10 cellular contexts compared by ENCODE assay signal in the genomic region with DNA sequence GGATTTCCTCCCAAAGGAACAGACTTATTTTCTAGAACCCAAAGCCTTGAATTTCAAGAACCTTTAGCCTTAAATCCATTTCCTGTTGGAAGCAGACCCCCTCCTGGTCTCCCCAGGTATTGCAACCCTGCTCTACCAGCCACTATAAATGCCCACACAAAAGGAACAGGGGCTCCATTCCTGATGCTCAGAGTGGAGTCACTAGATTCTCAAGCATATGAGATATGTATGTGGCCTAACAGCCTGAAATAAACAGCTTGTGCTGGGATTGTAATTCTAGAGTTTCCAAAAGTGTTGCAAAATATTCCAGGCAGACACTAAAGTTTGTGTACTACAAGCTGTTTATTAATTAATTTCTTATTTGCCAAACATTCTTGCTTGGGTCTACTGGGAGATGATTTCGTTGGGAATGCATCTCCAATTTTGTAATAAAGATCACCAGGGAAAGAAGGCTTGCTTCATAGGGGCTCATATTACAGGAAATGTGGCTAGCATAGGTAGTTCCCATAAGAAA. TPM values are rescaled to one million over a fixed set of nuclear protein-coding genes. Genes with fewer than 3 reads are reported as not detected.
DNase-seq lines count a peak whose midpoint lies in the region; ATAC-seq and TF ChIP-seq lines count a peak whose summit lies in the region.
"Had no signal": no experiment of that assay in that cellular context is flagged by ENCODE, and none has a peak within 500 bp of the region (broad histone marks: within the 10 kb centered on the region; RNA-seq: fewer than 3 reads in every experiment).

No MANE protein-coding gene starts in this region.

- WGBS in right cardiac atrium, result 52% methylated on average over 1 of the region's 1 CpG
- 70 to 83% methylated on average over 1 of the region's 1 CpG for WGBS in testis, 2 donors

- H3K4me1 Mint-ChIP-seq in GM23338, result peaks cover 25% of the 10 kb centered on the region
- H3K4me1 Mint-ChIP-seq in CD4-positive, alpha-beta memory T cell, result no peaks in the 10 kb centered on the region
- H3K4me1 Mint-ChIP-seq: activated CD4-positive, alpha-beta T cell treated with anti-CD3 and anti-CD28 coated beads, Interleukin-2, amount 10 ng/mL, durations not matched to agents 24 days and 14 days had no signal

- no peaks in the 10 kb centered on the region for H3K9me2 ChIP-seq in GM23338 (ENCODE audit: insufficient read depth)

- CTCF ChIA-PET in CD4-positive, alpha-beta memory T cell (lab: Charles Lee; ENCODE audit: partially characterized antibody), result no interaction called here

- H3K27me3 ChIP-seq in GM23338 (ENCODE audit: insufficient read depth), result no peaks in the 10 kb centered on the region
- H3K27me3 ChIP-seq in right cardiac atrium (ENCODE audit: control insufficient read depth, insufficient read depth), result no peaks in the 10 kb centered on the region
- H3K27me3 ChIP-seq in testis, result no peaks in the 10 kb centered on the region
- no peaks in the 10 kb centered on the region for H3K27me3 ChIP-seq in CD4-positive, alpha-beta memory T cell (ENCODE audit: insufficient read depth, low read length)

- no peak for DNase-seq in GM23338 (ENCODE audit: low spot score)
- no peak for DNase-seq in astrocyte of the cerebellum (ENCODE audit: low read depth)
- DNase-seq in right cardiac atrium, result no peak
- no peak for DNase-seq in testis
- no peak for DNase-seq in CD4-positive, alpha-beta memory T cell
- DNase-seq: activated CD4-positive, alpha-beta T cell treated with anti-CD3 and anti-CD28 coated beads, Interleukin-2, amount 10 ng/mL, durations not matched to agents 24 days and 14 days; kidney glomerular epithelial cell had no signal

- TF ChIP-seq POLR2A in testis (IDR thresholded peaks at IDR 0.05), result no peak
- TF ChIP-seq POLR2A in GM18505 (IDR thresholded peaks at IDR 0.05; ENCODE audit: borderline replicate concordance, extremely low read depth, insufficient read depth, insufficient read length), result no peak

- H3K4me1 ChIP-seq in GM23338 (ENCODE audit: insufficient read depth) (peaks cover 7% of the 10 kb centered on the region; the same call in 1 of the 2 replicates), right cardiac atrium (ENCODE audit: control insufficient read depth, insufficient read depth, low read length) (peaks cover 8% of the 10 kb centered on the region), testis (peaks cover 16% of the 10 kb centered on the region)
- no peaks in the 10 kb centered on the region for H3K4me1 ChIP-seq in CD4-positive, alpha-beta memory T cell (ENCODE audit: insufficient read depth, low read length)

- ATAC-seq in GM23338 (no peak), right cardiac atrium (peak in 1 of 2 donors; percentile 35), esophagus mucosa (no peak), GM18505 (IDR thresholded peaks at IDR 0.05; ENCODE audit: unreplicated experiment) (no peak), HG03571 (IDR thresholded peaks at IDR 0.05; ENCODE audit: unreplicated experiment) (no peak)

- H3K27ac ChIP-seq in GM23338 (ENCODE audit: low read depth) (peak overlapping the region; percentile 85), right cardiac atrium (ENCODE audit: low read length) (peak overlapping the region; percentile 81), testis (peak overlapping the region in 1 of 2 donors; percentile 41)
- no peak overlapping the region for H3K27ac ChIP-seq in CD4-positive, alpha-beta memory T cell (ENCODE audit: low read depth, low read length)

- no peak overlapping the region for H3K4me3 ChIP-seq in GM23338
- H3K4me3 ChIP-seq in astrocyte of the cerebellum (ENCODE audit: low read depth, low read length), result no peak overlapping the region
- H3K4me3 ChIP-seq in right cardiac atrium (ENCODE audit: low read length), result no peak overlapping the region
- no peak overlapping the region for H3K4me3 ChIP-seq in testis
- no peak overlapping the region for H3K4me3 ChIP-seq in CD4-positive, alpha-beta memory T cell (ENCODE audit: low read length in 2 of 2)

- H3F3A ChIP-seq in GM23338 (replicated peaks; ENCODE audit: low read depth), result 0 out of 2 replicates have a peak, but pooled peaks cover 11% of the 10 kb centered on the region

- H3K36me3 ChIP-seq in GM23338 (ENCODE audit: insufficient read depth) (peaks cover 5% of the 10 kb centered on the region; the same call in 1 of the 2 replicates), testis (ENCODE audit: low read depth, missing control alignments) (no peaks in the 10 kb centered on the region)
- H3K36me3 ChIP-seq in CD4-positive, alpha-beta memory T cell (ENCODE audit: insufficient read depth, low read length), result no peaks in the 10 kb centered on the region

- intact Hi-C loops in right cardiac atrium (cut with DNase I) (no loop called here), testis (cut with DNase I; ENCODE audit: low total_unique reads) (no loop called here)
- intact Hi-C loops in CD4-positive, alpha-beta memory T cell (cut with micrococcal nuclease), result no loop called here

- no peaks in the 10 kb centered on the region for H3K79me2 ChIP-seq in GM23338 (replicated peaks; ENCODE audit: insufficient read depth)

- H4K20me1 ChIP-seq in GM23338 (replicated peaks; ENCODE audit: insufficient read depth), result no peaks in the 10 kb centered on the region

- in situ Hi-C loops in astrocyte of the cerebellum (cut with HindIII; ENCODE audit: low sequenced_read_pairs), result no loop called here

- H3K27ac Mint-ChIP-seq in GM23338, result no peak overlapping the region
- H3K27ac Mint-ChIP-seq in CD4-positive, alpha-beta memory T cell, result peak overlapping the region in 1 of 7 donors; percentile 55
- H3K27ac Mint-ChIP-seq: activated CD4-positive, alpha-beta T cell treated with anti-CD3 and anti-CD28 coated beads, Interleukin-2, amount 10 ng/mL, durations not matched to agents 24 days and 14 days had no signal

- H2AFZ ChIP-seq in GM23338, result no peak overlapping the region

- peaks cover 33% of the 10 kb centered on the region for H3K9me3 Mint-ChIP-seq in GM23338
- H3K9me3 Mint-ChIP-seq in CD4-positive, alpha-beta memory T cell, result peaks cover 0 to 5% (median 0%) of the 10 kb centered on the region in 8 donors
- H3K9me3 Mint-ChIP-seq: activated CD4-positive, alpha-beta T cell treated with anti-CD3 and anti-CD28 coated beads, Interleukin-2, amount 10 ng/mL, durations not matched to agents 24 days and 14 days had no signal

- H3K36me3 Mint-ChIP-seq in GM23338 (ENCODE audit: low read depth), result peaks cover 28% of the 10 kb centered on the region; the same call in 2 of the 3 replicates
- no peaks in the 10 kb centered on the region for H3K36me3 Mint-ChIP-seq in CD4-positive, alpha-beta memory T cell

- POLR2A ChIA-PET in CD4-positive, alpha-beta memory T cell (lab: Charles Lee; ENCODE audit: partially characterized antibody), result no interaction called here

- no peak overlapping the region for H3K4me3 Mint-ChIP-seq in GM23338
- no peak overlapping the region for H3K4me3 Mint-ChIP-seq in CD4-positive, alpha-beta memory T cell
- H3K4me3 Mint-ChIP-seq: activated CD4-positive, alpha-beta T cell treated with anti-CD3 and anti-CD28 coated beads, Interleukin-2, amount 10 ng/mL, durations not matched to agents 24 days and 14 days had no signal

- no peak overlapping the region for H3K4me2 ChIP-seq in GM23338

- TF ChIP-seq CTCF in GM23338 (conservative IDR thresholded peaks at IDR 0.05; ENCODE audit: low read depth in 2 of 2) (peak; percentile 29 to 69), astrocyte of the cerebellum (IDR thresholded peaks at IDR 0.05; ENCODE audit: low read depth, low read length, missing control alignments) (peak; percentile 43), testis (IDR thresholded peaks at IDR 0.05) (peak in 2 of 3 experiments; percentile 10 to 11)

- no peaks in the 10 kb centered on the region for H3K9me3 ChIP-seq in right cardiac atrium (ENCODE audit: control insufficient read depth, low read length)
- no peaks in the 10 kb centered on the region for H3K9me3 ChIP-seq in testis
- peaks cover 0 to 4% of the 10 kb centered on the region in 2 donors for H3K9me3 ChIP-seq in CD4-positive, alpha-beta memory T cell (ENCODE audit: control insufficient read depth in 1 of 2, low read length in 2 of 2)

- peaks cover 15% of the 10 kb centered on the region for H3K27me3 Mint-ChIP-seq in GM23338 (ENCODE audit: insufficient read depth, low read depth, poor library complexity)
- peaks cover 0 to 4% of the 10 kb centered on the region in 2 donors for H3K27me3 Mint-ChIP-seq in CD4-positive, alpha-beta memory T cell
- H3K27me3 Mint-ChIP-seq: activated CD4-positive, alpha-beta T cell treated with anti-CD3 and anti-CD28 coated beads, Interleukin-2, amount 10 ng/mL, durations not matched to agents 24 days and 14 days had no signal

TF ChIP-seq in GM23338, 12 proteins besides CTCF, POLR2A, EP300 and RAD21 (continues in another document):
- TF ChIP-seq NANOG (IDR thresholded peaks at IDR 0.05; ENCODE audit: borderline replicate concordance), result no peak
- TF ChIP-seq, protein P1, sequence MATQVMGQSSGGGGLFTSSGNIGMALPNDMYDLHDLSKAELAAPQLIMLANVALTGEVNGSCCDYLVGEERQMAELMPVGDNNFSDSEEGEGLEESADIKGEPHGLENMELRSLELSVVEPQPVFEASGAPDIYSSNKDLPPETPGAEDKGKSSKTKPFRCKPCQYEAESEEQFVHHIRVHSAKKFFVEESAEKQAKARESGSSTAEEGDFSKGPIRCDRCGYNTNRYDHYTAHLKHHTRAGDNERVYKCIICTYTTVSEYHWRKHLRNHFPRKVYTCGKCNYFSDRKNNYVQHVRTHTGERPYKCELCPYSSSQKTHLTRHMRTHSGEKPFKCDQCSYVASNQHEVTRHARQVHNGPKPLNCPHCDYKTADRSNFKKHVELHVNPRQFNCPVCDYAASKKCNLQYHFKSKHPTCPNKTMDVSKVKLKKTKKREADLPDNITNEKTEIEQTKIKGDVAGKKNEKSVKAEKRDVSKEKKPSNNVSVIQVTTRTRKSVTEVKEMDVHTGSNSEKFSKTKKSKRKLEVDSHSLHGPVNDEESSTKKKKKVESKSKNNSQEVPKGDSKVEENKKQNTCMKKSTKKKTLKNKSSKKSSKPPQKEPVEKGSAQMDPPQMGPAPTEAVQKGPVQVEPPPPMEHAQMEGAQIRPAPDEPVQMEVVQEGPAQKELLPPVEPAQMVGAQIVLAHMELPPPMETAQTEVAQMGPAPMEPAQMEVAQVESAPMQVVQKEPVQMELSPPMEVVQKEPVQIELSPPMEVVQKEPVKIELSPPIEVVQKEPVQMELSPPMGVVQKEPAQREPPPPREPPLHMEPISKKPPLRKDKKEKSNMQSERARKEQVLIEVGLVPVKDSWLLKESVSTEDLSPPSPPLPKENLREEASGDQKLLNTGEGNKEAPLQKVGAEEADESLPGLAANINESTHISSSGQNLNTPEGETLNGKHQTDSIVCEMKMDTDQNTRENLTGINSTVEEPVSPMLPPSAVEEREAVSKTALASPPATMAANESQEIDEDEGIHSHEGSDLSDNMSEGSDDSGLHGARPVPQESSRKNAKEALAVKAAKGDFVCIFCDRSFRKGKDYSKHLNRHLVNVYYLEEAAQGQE (IDR thresholded peaks at IDR 0.05; ENCODE audit: unreplicated experiment), result no peak

RNA-seq across cellular contexts. Expression of a gene that starts 44.8 kb away (rescaled TPM):
- total RNA-seq in GM23338 (2014; rRNA removed; shearing (Covaris generic)), result 6.0 and 6.3 TPM in 2 replicates
- polyA plus RNA-seq in GM23338 (2016; fragmentation: Nextera tagmentation; extraction: Ambion mirVana), result 3.9 and 4.9 TPM in 2 replicates
- total RNA-seq in right cardiac atrium, result 1 to 10 TPM; 2.1 to 6.9 (median 2.9) TPM
- polyA plus RNA-seq in right cardiac atrium, result 12.9 TPM
- total RNA-seq in testis, result 10 to 100 TPM; 22.1 to 26.9 TPM
- 11.3 TPM for polyA plus RNA-seq in testis (ENCODE audit: insufficient read depth, low read depth, low replicate concordance)
- total RNA-seq in CD4-positive, alpha-beta memory T cell, result not detected
- polyA plus RNA-seq in CD4-positive, alpha-beta memory T cell, result 1 to 10 TPM in 1 of 2 donors, under 1 TPM in 1; 0.49 to 1.3 TPM
- 1.2 TPM for total RNA-seq in esophagus mucosa
- total RNA-seq: activated CD4-positive, alpha-beta T cell treated with anti-CD3 and anti-CD28 coated beads, Interleukin-2, amount 10 ng/mL, durations not matched to agents 24 days and 14 days had no signal
